ENCODE assay signal across 33 cellular contexts in the genomic region with DNA sequence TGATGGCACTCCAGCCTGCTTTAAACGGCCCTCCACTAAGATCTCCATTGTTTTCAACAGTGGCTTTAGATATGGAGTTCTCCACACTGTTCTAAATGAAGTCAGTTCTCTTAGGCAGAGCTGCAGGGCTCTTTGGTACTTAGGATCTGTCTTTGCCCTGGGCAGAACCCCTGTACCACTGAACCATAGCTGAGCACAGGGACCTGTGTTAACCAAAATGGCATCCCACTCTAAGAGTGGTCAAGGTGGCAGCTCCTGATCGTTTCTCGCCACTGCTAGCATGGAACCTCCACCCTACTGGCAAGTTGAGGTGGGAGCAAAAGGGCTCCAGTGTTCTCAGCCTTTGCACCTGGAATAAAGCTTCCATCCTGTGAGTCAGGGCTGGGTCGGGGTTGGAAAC.
"Had no signal": no experiment of that assay in that cellular context is flagged by ENCODE, and none has a peak within 500 bp of the region (broad histone marks: within the 10 kb centered on the region; RNA-seq: fewer than 3 reads in every experiment).

No MANE protein-coding gene starts in this region.

- H3K4me1 Mint-ChIP-seq: activated B cell treated with CpG ODN at 0.5 μM for 24 hours; activated T-helper 17 cell treated with anti-CD3 and anti-CD28 coated beads, Interleukin-2, amount 50 U/mL, for 72 hours had no signal

- H3K27ac ChIP-seq: adrenal gland, body of pancreas, brain microvascular endothelial cell, breast epithelium, VCaP had no signal

- H3K4me3 ChIP-seq: adrenal gland, body of pancreas, breast epithelium had no signal

- H3K9me3 ChIP-seq: adrenal gland, body of pancreas had no signal

- H3K4me1 ChIP-seq: adrenal gland, body of pancreas, breast epithelium had no signal

- H3K36me3 Mint-ChIP-seq: activated CD4-positive, alpha-beta memory T cell treated with anti-CD3 and anti-CD28 coated beads for 36 hours; activated naive CD8-positive, alpha-beta T cell treated with anti-CD3 and anti-CD28 coated beads for 36 hours had no signal

- H3K4me3 Mint-ChIP-seq: activated B cell treated with CpG ODN at 0.5 μM for 24 hours; activated CD4-positive, alpha-beta memory T cell treated with anti-CD3 and anti-CD28 coated beads for 36 hours; activated CD8-positive, alpha-beta T cell treated with anti-CD3 and anti-CD28 coated beads for 36 hours; activated naive CD4-positive, alpha-beta T cell treated with anti-CD3 and anti-CD28 coated beads for 36 hours; activated naive CD8-positive, alpha-beta T cell treated with anti-CD3 and anti-CD28 coated beads for 36 hours; activated T-cell treated with anti-CD3 and anti-CD28 coated beads, Interleukin-2, amount 50 U/mL, for 4 hours; activated T-cell treated with anti-CD3 and anti-CD28 coated beads, Interleukin-2, amount 50 U/mL, for 72 hours; activated T-helper 1 cell treated with anti-CD3 and anti-CD28 coated beads, Interleukin-12 subunit alpha, Interleukin-12 subunit beta, Interleukin-2, Interleukin-4 antibody, amounts not matched to agents 30 ng/mL and 10 ng/mL and 1 ng/mL, durations not matched to agents 14 hours and 24 hours and 36 hours; activated T-helper 17 cell treated with anti-CD3 and anti-CD28 coated beads, Interleukin-2, amount 50 U/mL, for 72 hours; T-helper 1 cell treated with Interleukin-12 subunit alpha and Interleukin-12 subunit beta and Interleukin-4 antibody, amounts not matched to agents 30 μg/mL and 1 μg/mL, for 36 hours; T-helper 2 cell treated with Interferon-gamma antibody and Interleukin-4, amounts not matched to agents 5 μg/mL and 100 μg/mL, for 36 hours had no signal

- H3K27me3 ChIP-seq: adrenal gland, body of pancreas, brain microvascular endothelial cell, breast epithelium had no signal

- H3K9me3 Mint-ChIP-seq: activated T-helper 17 cell treated with anti-CD3 and anti-CD28 coated beads, Interleukin-2, amount 50 U/mL, for 72 hours; T-helper 2 cell treated with Interferon-gamma antibody and Interleukin-4, amounts not matched to agents 5 μg/mL and 100 μg/mL, for 36 hours had no signal

- DNase-seq: activated B cell treated with CpG ODN at 0.5 μM for 24 hours; activated CD4-positive, alpha-beta memory T cell treated with anti-CD3 and anti-CD28 coated beads for 36 hours; activated CD4-positive, alpha-beta T cell treated with anti-CD3 and anti-CD28 coated beads for 4 hours; activated CD4-positive, alpha-beta T cell treated with anti-CD3 and anti-CD28 coated beads, Interleukin-2, amount 50 U/mL, for 1 hour; activated CD4-positive, alpha-beta T cell treated with anti-CD3 and anti-CD28 coated beads, Interleukin-2, amount 50 U/mL, for 4 hours; activated CD4-positive, CD25-positive, alpha-beta regulatory T cell treated with anti-CD3 and anti-CD28 coated beads, Interleukin-2, amount 50 U/mL, for 72 hours; activated CD8-positive, alpha-beta memory T cell treated with anti-CD3 and anti-CD28 coated beads, Interleukin-2, amount 50 U/mL, for 4 hours; activated CD8-positive, alpha-beta T cell treated with anti-CD3 and anti-CD28 coated beads for 36 hours; activated effector memory CD4-positive, alpha-beta T cell treated with anti-CD3 and anti-CD28 coated beads, Interleukin-2, amount 50 U/mL, for 16 hours; activated gamma-delta T cell treated with Interleukin-2 at 50 U/mL for 16 hours; activated naive CD4-positive, alpha-beta T cell; activated naive CD4-positive, alpha-beta T cell treated with anti-CD3 and anti-CD28 coated beads for 36 hours; activated naive CD4-positive, alpha-beta T cell treated with anti-CD3 and anti-CD28 coated beads, Interleukin-2, amount 50 U/mL, for 16 hours; activated naive CD8-positive, alpha-beta T cell treated with anti-CD3 and anti-CD28 coated beads for 36 hours; activated T-cell treated with anti-CD3 and anti-CD28 coated beads for 4 hours; activated T-cell treated with anti-CD3 and anti-CD28 coated beads, Interleukin-2, amount 50 U/mL, for 1 hour; activated T-cell treated with anti-CD3 and anti-CD28 coated beads, Interleukin-2, amount 50 U/mL, for 4 hours; activated T-cell treated with anti-CD3 and anti-CD28 coated beads, Interleukin-2, amount 50 U/mL, for 72 hours; adrenal gland; amniotic stem cell; body of pancreas; brain microvascular endothelial cell; central memory CD4-positive, alpha-beta T cell; T-helper 1 cell; T-helper 2 cell; T-helper 9 cell had no signal

- H3K27me3 Mint-ChIP-seq: activated B cell treated with CpG ODN at 0.5 μM for 24 hours; activated CD8-positive, alpha-beta T cell treated with anti-CD3 and anti-CD28 coated beads for 36 hours; activated naive CD8-positive, alpha-beta T cell treated with anti-CD3 and anti-CD28 coated beads for 36 hours; activated T-helper 17 cell treated with anti-CD3 and anti-CD28 coated beads, Interleukin-2, amount 50 U/mL, for 72 hours had no signal

- ATAC-seq: activated CD8-positive, alpha-beta T cell treated with anti-CD3 and anti-CD28 coated beads for 36 hours; activated naive CD4-positive, alpha-beta T cell treated with anti-CD3 and anti-CD28 coated beads, Interleukin-2, amount 50 U/mL, for 72 hours; activated T-cell treated with anti-CD3 and anti-CD28 coated beads, Interleukin-2, amount 50 U/mL, for 4 hours; activated T-cell treated with anti-CD3 and anti-CD28 coated beads, Interleukin-2, amount 50 U/mL, for 72 hours; activated T-helper 17 cell treated with anti-CD3 and anti-CD28 coated beads, Interleukin-2, amount 50 U/mL, for 72 hours; body of pancreas had no signal

- H3K36me3 ChIP-seq: adrenal gland, brain microvascular endothelial cell, breast epithelium had no signal

- H3K27ac Mint-ChIP-seq: activated B cell treated with CpG ODN at 0.5 μM for 24 hours; activated CD4-positive, alpha-beta memory T cell treated with anti-CD3 and anti-CD28 coated beads for 36 hours; activated CD8-positive, alpha-beta T cell treated with anti-CD3 and anti-CD28 coated beads for 36 hours; activated naive CD4-positive, alpha-beta T cell treated with anti-CD3 and anti-CD28 coated beads for 36 hours; activated naive CD4-positive, alpha-beta T cell treated with anti-CD3 and anti-CD28 coated beads, Interleukin-2, amount 50 U/mL, for 72 hours; activated naive CD8-positive, alpha-beta T cell treated with anti-CD3 and anti-CD28 coated beads for 36 hours; activated T-cell treated with anti-CD3 and anti-CD28 coated beads, Interleukin-2, amount 50 U/mL, for 72 hours; activated T-helper 1 cell treated with anti-CD3 and anti-CD28 coated beads, Interleukin-12 subunit alpha, Interleukin-12 subunit beta, Interleukin-2, Interleukin-4 antibody, amounts not matched to agents 30 ng/mL and 10 ng/mL and 1 ng/mL, durations not matched to agents 14 hours and 24 hours and 36 hours; activated T-helper 17 cell treated with anti-CD3 and anti-CD28 coated beads, Interleukin-2, amount 50 U/mL, for 72 hours; T-helper 1 cell treated with Interleukin-12 subunit alpha and Interleukin-12 subunit beta and Interleukin-4 antibody, amounts not matched to agents 30 μg/mL and 1 μg/mL, for 36 hours; T-helper 2 cell treated with Interferon-gamma antibody and Interleukin-4, amounts not matched to agents 5 μg/mL and 100 μg/mL, for 36 hours had no signal
